Comparison of ENCODE assay signal across 1 cellular context in the genomic region with DNA sequence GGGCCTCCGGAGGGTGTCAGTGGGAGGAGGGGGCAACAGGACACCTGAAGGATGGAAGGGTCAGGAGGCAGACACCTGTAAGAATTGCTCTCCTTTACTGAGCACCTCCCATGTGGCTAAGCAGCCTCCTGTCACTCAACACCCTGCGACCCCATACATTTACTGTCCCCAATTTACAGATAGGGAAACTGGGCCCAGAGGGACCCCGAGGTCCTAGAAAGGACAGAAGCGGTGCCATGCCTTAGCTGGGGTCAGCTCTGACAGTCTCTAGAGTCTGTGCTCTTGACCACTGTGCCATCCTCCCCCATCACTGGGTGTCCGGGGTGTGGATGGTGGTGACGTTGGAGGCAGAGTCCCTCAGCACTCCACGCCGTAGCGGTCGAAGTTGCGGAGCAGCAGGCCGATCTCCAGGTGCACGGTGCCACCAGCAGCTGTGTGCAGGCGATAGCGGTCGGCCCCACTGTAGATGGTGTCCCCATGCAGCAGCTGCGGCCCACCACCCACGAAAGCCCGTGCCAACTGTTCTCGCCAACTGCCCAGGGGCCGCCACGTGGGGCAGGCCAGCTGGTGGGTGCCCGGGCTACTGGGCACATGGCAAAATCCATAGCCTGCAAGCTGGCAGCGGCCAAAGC.
TF ChIP-seq lines count a peak whose summit lies in the region.

No MANE protein-coding gene starts in this region.

TF ChIP-seq in IMR-90, 13 proteins besides CTCF, POLR2A, EP300 and RAD21:
- no peak for TF ChIP-seq CEBPB (IDR thresholded peaks at IDR 0.05; ENCODE audit: low read depth, low read length)
- TF ChIP-seq CHD1 (IDR thresholded peaks at IDR 0.05; ENCODE audit: low read depth, low read length), result no peak
- TF ChIP-seq RFX5 (IDR thresholded peaks at IDR 0.05; ENCODE audit: low read depth, low read length), result no peak
- no peak for TF ChIP-seq MXI1 (IDR thresholded peaks at IDR 0.05; ENCODE audit: borderline replicate concordance, low read depth, low read length)
- no peak for TF ChIP-seq MAZ (IDR thresholded peaks at IDR 0.05; ENCODE audit: borderline replicate concordance, low read depth, low read length)
- TF ChIP-seq, protein P1, sequence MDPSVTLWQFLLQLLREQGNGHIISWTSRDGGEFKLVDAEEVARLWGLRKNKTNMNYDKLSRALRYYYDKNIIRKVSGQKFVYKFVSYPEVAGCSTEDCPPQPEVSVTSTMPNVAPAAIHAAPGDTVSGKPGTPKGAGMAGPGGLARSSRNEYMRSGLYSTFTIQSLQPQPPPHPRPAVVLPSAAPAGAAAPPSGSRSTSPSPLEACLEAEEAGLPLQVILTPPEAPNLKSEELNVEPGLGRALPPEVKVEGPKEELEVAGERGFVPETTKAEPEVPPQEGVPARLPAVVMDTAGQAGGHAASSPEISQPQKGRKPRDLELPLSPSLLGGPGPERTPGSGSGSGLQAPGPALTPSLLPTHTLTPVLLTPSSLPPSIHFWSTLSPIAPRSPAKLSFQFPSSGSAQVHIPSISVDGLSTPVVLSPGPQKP (IDR thresholded peaks at IDR 0.05; ENCODE audit: borderline replicate concordance, low read depth, low read length), result no peak
- no peak for TF ChIP-seq FOS (IDR thresholded peaks at IDR 0.05; ENCODE audit: low read depth, low read length)
- TF ChIP-seq MAFK (IDR thresholded peaks at IDR 0.05; ENCODE audit: low read depth, low read length), result no peak
- TF ChIP-seq NFE2L2 (IDR thresholded peaks at IDR 0.05; ENCODE audit: low read depth, low read length), result no peak
- TF ChIP-seq, protein P2, sequence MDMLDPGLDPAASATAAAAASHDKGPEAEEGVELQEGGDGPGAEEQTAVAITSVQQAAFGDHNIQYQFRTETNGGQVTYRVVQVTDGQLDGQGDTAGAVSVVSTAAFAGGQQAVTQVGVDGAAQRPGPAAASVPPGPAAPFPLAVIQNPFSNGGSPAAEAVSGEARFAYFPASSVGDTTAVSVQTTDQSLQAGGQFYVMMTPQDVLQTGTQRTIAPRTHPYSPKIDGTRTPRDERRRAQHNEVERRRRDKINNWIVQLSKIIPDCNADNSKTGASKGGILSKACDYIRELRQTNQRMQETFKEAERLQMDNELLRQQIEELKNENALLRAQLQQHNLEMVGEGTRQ (IDR thresholded peaks at IDR 0.05; ENCODE audit: low read depth, low read length), result no peak
- no peak for TF ChIP-seq BHLHE40 (IDR thresholded peaks at IDR 0.05; ENCODE audit: low read depth, low read length)
- TF ChIP-seq RCOR1 (IDR thresholded peaks at IDR 0.05; ENCODE audit: insufficient replicate concordance, low read length), result no peak
- no peak for TF ChIP-seq SMC3 (IDR thresholded peaks at IDR 0.05; ENCODE audit: low read depth, low read length)
